2 cellular contexts compared by ENCODE assay signal in the genomic region with DNA sequence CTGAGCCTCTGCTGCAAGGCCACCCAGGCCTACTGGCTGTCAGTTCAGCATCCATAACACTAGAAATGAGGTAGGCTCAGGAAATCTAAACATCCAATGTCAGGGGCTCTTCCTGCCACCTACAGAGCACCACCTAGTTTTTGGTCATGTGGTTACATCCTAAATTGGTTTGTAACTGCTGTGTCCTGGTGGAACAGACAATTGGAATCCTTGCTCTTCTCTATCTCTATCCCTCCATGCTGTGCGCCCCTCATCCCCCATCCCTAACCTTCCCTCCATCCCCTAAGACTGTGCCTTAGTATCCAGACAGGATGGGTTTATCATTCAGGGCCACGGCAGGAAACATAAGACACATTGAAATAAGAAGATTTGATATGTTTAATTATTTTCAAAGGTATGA.
A peak's percentile ranks its signal among the peaks of the same experiment; 100 is the strongest.
TF ChIP-seq lines count a peak whose summit lies in the region.

No MANE protein-coding gene starts in this region.

TF ChIP-seq in HCT116, 20 proteins besides CTCF, POLR2A, EP300 and RAD21:
- TF ChIP-seq, protein P1, sequence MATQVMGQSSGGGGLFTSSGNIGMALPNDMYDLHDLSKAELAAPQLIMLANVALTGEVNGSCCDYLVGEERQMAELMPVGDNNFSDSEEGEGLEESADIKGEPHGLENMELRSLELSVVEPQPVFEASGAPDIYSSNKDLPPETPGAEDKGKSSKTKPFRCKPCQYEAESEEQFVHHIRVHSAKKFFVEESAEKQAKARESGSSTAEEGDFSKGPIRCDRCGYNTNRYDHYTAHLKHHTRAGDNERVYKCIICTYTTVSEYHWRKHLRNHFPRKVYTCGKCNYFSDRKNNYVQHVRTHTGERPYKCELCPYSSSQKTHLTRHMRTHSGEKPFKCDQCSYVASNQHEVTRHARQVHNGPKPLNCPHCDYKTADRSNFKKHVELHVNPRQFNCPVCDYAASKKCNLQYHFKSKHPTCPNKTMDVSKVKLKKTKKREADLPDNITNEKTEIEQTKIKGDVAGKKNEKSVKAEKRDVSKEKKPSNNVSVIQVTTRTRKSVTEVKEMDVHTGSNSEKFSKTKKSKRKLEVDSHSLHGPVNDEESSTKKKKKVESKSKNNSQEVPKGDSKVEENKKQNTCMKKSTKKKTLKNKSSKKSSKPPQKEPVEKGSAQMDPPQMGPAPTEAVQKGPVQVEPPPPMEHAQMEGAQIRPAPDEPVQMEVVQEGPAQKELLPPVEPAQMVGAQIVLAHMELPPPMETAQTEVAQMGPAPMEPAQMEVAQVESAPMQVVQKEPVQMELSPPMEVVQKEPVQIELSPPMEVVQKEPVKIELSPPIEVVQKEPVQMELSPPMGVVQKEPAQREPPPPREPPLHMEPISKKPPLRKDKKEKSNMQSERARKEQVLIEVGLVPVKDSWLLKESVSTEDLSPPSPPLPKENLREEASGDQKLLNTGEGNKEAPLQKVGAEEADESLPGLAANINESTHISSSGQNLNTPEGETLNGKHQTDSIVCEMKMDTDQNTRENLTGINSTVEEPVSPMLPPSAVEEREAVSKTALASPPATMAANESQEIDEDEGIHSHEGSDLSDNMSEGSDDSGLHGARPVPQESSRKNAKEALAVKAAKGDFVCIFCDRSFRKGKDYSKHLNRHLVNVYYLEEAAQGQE (IDR thresholded peaks at IDR 0.05; ENCODE audit: low read depth), result no peak
- TF ChIP-seq JUND (IDR thresholded peaks at IDR 0.05) (no peak), EZH2phosphoT487 (IDR thresholded peaks at IDR 0.05; ENCODE audit: borderline replicate concordance) (no peak), EZH2 (IDR thresholded peaks at IDR 0.05) (no peak), ELF1 (IDR thresholded peaks at IDR 0.05; ENCODE audit: borderline replicate concordance, low read depth) (no peak), SIN3A (IDR thresholded peaks at IDR 0.05; ENCODE audit: low read depth) (no peak), SP1 (IDR thresholded peaks at IDR 0.05; ENCODE audit: low read depth) (no peak)

TF ChIP-seq in H1, 55 proteins besides CTCF, POLR2A, EP300 and RAD21:
- TF ChIP-seq, protein P2, sequence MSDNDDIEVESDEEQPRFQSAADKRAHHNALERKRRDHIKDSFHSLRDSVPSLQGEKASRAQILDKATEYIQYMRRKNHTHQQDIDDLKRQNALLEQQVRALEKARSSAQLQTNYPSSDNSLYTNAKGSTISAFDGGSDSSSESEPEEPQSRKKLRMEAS (IDR thresholded peaks at IDR 0.05), result no peak
- TF ChIP-seq POLR2AphosphoS5 (IDR thresholded peaks at IDR 0.05; ENCODE audit: low read depth, low read length), result peak; percentile 59; the same call in 1 of the 2 replicates
